In the genomic region with DNA sequence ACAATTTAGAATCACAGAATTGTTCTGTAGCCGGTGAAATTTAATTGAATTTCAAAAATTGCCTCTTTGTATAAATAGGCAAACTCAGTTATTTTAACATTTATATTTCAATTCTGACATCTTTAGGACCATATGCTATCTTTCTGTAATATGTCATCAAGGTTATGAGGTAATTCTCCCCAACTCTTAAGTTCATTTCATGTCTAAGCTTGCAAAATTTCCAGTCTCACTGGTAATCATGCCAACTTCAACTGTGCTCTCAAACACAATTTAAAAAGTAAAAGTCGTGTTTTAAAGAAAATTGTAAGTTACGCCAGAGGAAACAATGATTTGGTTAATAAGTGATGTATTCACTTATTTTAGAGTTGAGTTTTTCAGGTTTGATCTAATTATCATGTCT, we compare ENCODE assay signal across 8 cellular contexts. TPM values are rescaled to one million over a fixed set of nuclear protein-coding genes. Genes with fewer than 3 reads are reported as not detected.
DNase-seq lines count a peak whose midpoint lies in the region; ATAC-seq and TF ChIP-seq lines count a peak whose summit lies in the region.
"Had no signal": no experiment of that assay in that cellular context is flagged by ENCODE, and none has a peak within 500 bp of the region (broad histone marks: within the 10 kb centered on the region; RNA-seq: fewer than 3 reads in every experiment).

No MANE protein-coding gene starts in this region.

- H4K20me1 ChIP-seq in DOHH2 (ENCODE audit: control insufficient read depth, insufficient read depth, low read depth, low read length) (no peaks in the 10 kb centered on the region), OCI-LY1 (ENCODE audit: insufficient read depth, low read length) (no peaks in the 10 kb centered on the region)

- H3K4me1 ChIP-seq in DOHH2 (ENCODE audit: control insufficient read depth, low read length) (peaks cover 76% of the 10 kb centered on the region), OCI-LY1 (ENCODE audit: insufficient read depth, low read length, severe bottlenecking) (peaks cover 81% of the 10 kb centered on the region), psoas muscle (peaks cover 13% of the 10 kb centered on the region)

- DNase-seq in dorsolateral prefrontal cortex (no peak), psoas muscle (no peak), NCI-H1417 (lab: John Stamatoyannopoulos, UW) (no peak)

- no peak for ATAC-seq in psoas muscle
- no peak for ATAC-seq in HG03354 (IDR thresholded peaks at IDR 0.05; ENCODE audit: poor library complexity, severe bottlenecking, unreplicated experiment)
- ATAC-seq in GM21529 (IDR thresholded peaks at IDR 0.05; ENCODE audit: unreplicated experiment), result no peak

- peaks cover 58% of the 10 kb centered on the region for H3K36me3 ChIP-seq in DOHH2 (ENCODE audit: control insufficient read depth, low read length)
- H3K36me3 ChIP-seq in OCI-LY1 (ENCODE audit: insufficient read depth, low read length), result no peaks in the 10 kb centered on the region
- H3K36me3 ChIP-seq in psoas muscle (ENCODE audit: insufficient read depth in 1 of 2, low read depth in 1 of 2), result peaks cover 0 to 4% of the 10 kb centered on the region in 2 donors

- 74 to 82% (median 80%) methylated on average over 3 of the region's 3 CpGs for WGBS in psoas muscle, 3 donors

- H3K9me3 ChIP-seq in DOHH2 (ENCODE audit: control insufficient read depth, insufficient read depth, low read length), result no peaks in the 10 kb centered on the region
- H3K9me3 ChIP-seq in OCI-LY1 (ENCODE audit: low read length), result no peaks in the 10 kb centered on the region
- H3K9me3 ChIP-seq in psoas muscle, result no peaks in the 10 kb centered on the region

- no peak overlapping the region for H2AFZ ChIP-seq in OCI-LY1 (ENCODE audit: low read length)

- H3K27ac ChIP-seq in DOHH2 (ENCODE audit: low read depth, low read length) (peak overlapping the region; percentile 93), OCI-LY1 (ENCODE audit: low read depth, low read length, poor library complexity, severe bottlenecking) (peak overlapping the region; percentile 96), dorsolateral prefrontal cortex (peak overlapping the region in 58 of 59 donors; percentile 7 to 100 (median 99)), psoas muscle (peak overlapping the region; percentile 91)

- H3K79me2 ChIP-seq in DOHH2 (ENCODE audit: control insufficient read depth, low read length) (peaks cover 81% of the 10 kb centered on the region), OCI-LY1 (ENCODE audit: insufficient read depth, low read length) (peaks cover 45% of the 10 kb centered on the region)

- TF ChIP-seq CTCF in DOHH2 (IDR thresholded peaks at IDR 0.05; ENCODE audit: low read depth, low read length, poor library complexity, severe bottlenecking), result no peak
- no peak for TF ChIP-seq CTCF in OCI-LY1 (IDR thresholded peaks at IDR 0.05; ENCODE audit: low read length)
- no peak for TF ChIP-seq CTCF in dorsolateral prefrontal cortex (IDR thresholded peaks at IDR 0.05 in 54 of 56, conservative IDR thresholded peaks at IDR 0.05 in 2 of 56; ENCODE audit: low read depth in 1 of 56, partially characterized antibody in 56 of 56)
- no peak for TF ChIP-seq CTCF in psoas muscle (IDR thresholded peaks at IDR 0.05)

- H3K27me3 ChIP-seq in DOHH2 (ENCODE audit: control insufficient read depth, low read length) (no peaks in the 10 kb centered on the region), OCI-LY1 (ENCODE audit: insufficient read depth, low read length) (no peaks in the 10 kb centered on the region), dorsolateral prefrontal cortex (no peaks in the 10 kb centered on the region), psoas muscle (ENCODE audit: insufficient read depth in 3 of 3, low read length in 2 of 3) (no peaks in the 10 kb centered on the region)

- H3K4me2 ChIP-seq in DOHH2 (ENCODE audit: low read length), result peak overlapping the region; percentile 100
- H3K4me2 ChIP-seq in OCI-LY1 (ENCODE audit: low read length), result peak overlapping the region; percentile 89

- H3K9ac ChIP-seq in OCI-LY1 (ENCODE audit: low read length), result peak overlapping the region; percentile 82

- no peaks in the 10 kb centered on the region for H3K9me2 ChIP-seq in DOHH2 (replicated peaks; ENCODE audit: control insufficient read depth, low read length)
- H3K9me2 ChIP-seq in OCI-LY1 (ENCODE audit: low read depth, low read length), result no peaks in the 10 kb centered on the region

- intact Hi-C loops in dorsolateral prefrontal cortex (cut with DNase I) (loop anchor here (5.0 kb wide), 2 partner anchors 60 to 65 kb away; no protein-coding TSS in a partner anchor), psoas muscle (cut with DNase I) (loop anchor here (5.0 kb wide), 3 partner anchors 65 to 180 kb away; a partner anchor contains a TSS)

- H3K4me3 ChIP-seq in DOHH2 (ENCODE audit: low read length) (peak overlapping the region; percentile 93), OCI-LY1 (ENCODE audit: low read depth, low read length, poor library complexity, severe bottlenecking) (peak overlapping the region; percentile 87), dorsolateral prefrontal cortex (peak overlapping the region; percentile 58 to 100 (median 95)), psoas muscle (peak overlapping the region; percentile 89)

- H3F3A ChIP-seq in DOHH2 (ENCODE audit: control insufficient read depth, insufficient read depth) (peaks cover 30% of the 10 kb centered on the region), OCI-LY1 (ENCODE audit: insufficient read depth, low read length) (no peaks in the 10 kb centered on the region)

RNA-seq across cellular contexts. Expression of a gene that starts 1.4 kb away (rescaled TPM):
- total RNA-seq in dorsolateral prefrontal cortex (100 to 1,000 TPM in 118 of 120 experiments, 10 to 100 TPM in 2; 63.5 to 252 (median 193) TPM), psoas muscle (10 to 100 TPM in 3 of 4 donors, 1 to 10 TPM in 1; 8.2 to 22.5 (median 13.2) TPM)
- 1 to 10 TPM; 3.1 to 7.4 (median 5.6) TPM for polyA plus RNA-seq in psoas muscle

RNA-seq across cellular contexts. Expression of a gene that starts 42.7 kb away (rescaled TPM):
- total RNA-seq in dorsolateral prefrontal cortex (10 to 100 TPM in 16 of 120 experiments, 1 to 10 TPM in 104; 3.3 to 16.5 (median 7.2) TPM), psoas muscle (10 to 100 TPM in 1 of 4 donors, 1 to 10 TPM in 3; 4.4 to 80.5 (median 7.5) TPM)
- polyA plus RNA-seq in psoas muscle, result 1 to 10 TPM; 4.2 to 6.2 (median 5.5) TPM
- total RNA-seq: activated CD8-positive, alpha-beta memory T cell treated with anti-CD3 and anti-CD28 coated beads for 36 hours had no signal
